Comparison of ENCODE assay signal across 10 cellular contexts in the genomic region with DNA sequence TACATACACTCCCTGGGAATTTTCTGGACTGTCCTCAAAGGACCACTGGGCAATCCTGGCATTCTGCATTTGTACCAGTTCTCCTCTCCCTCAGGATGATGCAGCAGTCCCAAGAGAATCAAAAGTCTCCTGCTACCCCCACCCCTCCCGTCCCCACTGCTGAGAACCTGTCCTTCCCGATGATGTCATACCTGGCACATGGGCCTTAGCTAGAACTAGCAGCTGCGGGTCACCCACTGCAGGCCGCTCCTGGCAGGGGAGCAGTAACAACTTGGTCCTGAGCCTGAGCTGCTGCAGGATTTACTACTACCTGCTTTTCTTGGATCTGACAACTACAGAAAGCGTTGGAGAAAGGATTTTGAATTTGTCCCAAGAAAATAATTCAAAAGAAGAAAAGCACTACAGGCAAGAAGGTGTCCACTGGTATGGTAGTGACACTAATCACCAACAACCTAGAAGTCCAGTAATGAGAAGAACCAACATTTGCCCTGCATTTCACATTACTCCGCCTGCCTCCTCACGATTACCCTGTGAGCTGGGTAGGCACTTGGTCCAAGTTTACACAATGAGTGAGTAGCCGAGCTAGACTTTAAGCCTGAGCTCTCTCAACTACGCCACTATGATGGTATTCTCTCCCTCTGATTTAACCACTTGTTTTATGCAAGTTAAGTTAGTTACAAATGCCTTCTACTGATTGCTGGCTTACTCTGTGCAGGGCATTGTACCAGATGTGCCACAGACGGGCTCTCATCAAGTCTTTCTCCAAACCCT. TPM values are rescaled to one million over a fixed set of nuclear protein-coding genes. Genes with fewer than 3 reads are reported as not detected.
DNase-seq lines count a peak whose midpoint lies in the region; ATAC-seq and TF ChIP-seq lines count a peak whose summit lies in the region.
"Had no signal": no experiment of that assay in that cellular context is flagged by ENCODE, and none has a peak within 500 bp of the region (broad histone marks: within the 10 kb centered on the region; RNA-seq: fewer than 3 reads in every experiment).

No MANE protein-coding gene starts in this region.

- H3K27me3 ChIP-seq in tibial artery: no peaks in the 10 kb centered on the region

- H3K27ac Mint-ChIP-seq in brain: peak overlapping the region in 4 of 5 experiments; percentile 25 to 57 (median 50)

- DNase-seq in DMS53 (lab: John Stamatoyannopoulos, UW) (peak; percentile 32), DMS53 treated with DMSO at 0.1 percent for 48 hours (lab: John Stamatoyannopoulos, UW; ENCODE audit: unreplicated experiment) (no peak), kidney tubule cell (ENCODE audit: low spot score) (peak; percentile 27), tibial artery (peak; percentile 64 to 87), amniotic stem cell (lab: John Stamatoyannopoulos, UW) (no peak), NCI-H2081 (lab: John Stamatoyannopoulos, UW) (no peak)
- DNase-seq: 8988T had no signal

- no peaks in the 10 kb centered on the region for H3K9me3 Mint-ChIP-seq in brain

- ATAC-seq in GM18502 (IDR thresholded peaks at IDR 0.05; ENCODE audit: poor library complexity, unreplicated experiment): no peak

- H3K36me3 Mint-ChIP-seq in brain: no peaks in the 10 kb centered on the region

- intact Hi-C loops in tibial artery (cut with DNase I; ENCODE audit: low total_unique reads): no loop called here

- no peaks in the 10 kb centered on the region for H3K36me3 ChIP-seq in tibial artery

- peaks cover 0 to 31% (median 14%) of the 10 kb centered on the region in 4 donors for H3K4me1 ChIP-seq in tibial artery

- no peaks in the 10 kb centered on the region for H3K27me3 Mint-ChIP-seq in brain

- TF ChIP-seq CTCF in brain (conservative IDR thresholded peaks at IDR 0.05) (no peak), tibial artery (IDR thresholded peaks at IDR 0.05) (no peak)

- peak overlapping the region; percentile 18 to 49 for H3K27ac ChIP-seq in tibial artery
- H3K27ac ChIP-seq: HL-60 had no signal

- peak overlapping the region in 1 of 5 experiments; percentile 5 for H3K4me3 Mint-ChIP-seq in brain

- no peak overlapping the region for H3K4me3 ChIP-seq in tibial artery

- peaks cover 51% of the 10 kb centered on the region for H3K4me1 Mint-ChIP-seq in brain

- no peaks in the 10 kb centered on the region for H3K9me3 ChIP-seq in tibial artery

RNA-seq across cellular contexts. Expression of a gene that starts 55.3 kb away (rescaled TPM):
- 1.3 TPM for polyA plus RNA-seq in brain (ENCODE audit: insufficient read depth, low read depth, low replicate concordance)

Comparison
In these comparisons a context has a peak if more than half of its experiments do, and no peak if none do; other contexts are left out.
1. DNase-seq: peak in DMS53 (single experiment), kidney tubule cell (single experiment) and tibial artery (2 of 2); none in DMS53 treated with DMSO at 0.1 percent for 48 hours (single experiment), amniotic stem cell (single experiment) and NCI-H2081 (0 of 2).